In the genomic region with DNA sequence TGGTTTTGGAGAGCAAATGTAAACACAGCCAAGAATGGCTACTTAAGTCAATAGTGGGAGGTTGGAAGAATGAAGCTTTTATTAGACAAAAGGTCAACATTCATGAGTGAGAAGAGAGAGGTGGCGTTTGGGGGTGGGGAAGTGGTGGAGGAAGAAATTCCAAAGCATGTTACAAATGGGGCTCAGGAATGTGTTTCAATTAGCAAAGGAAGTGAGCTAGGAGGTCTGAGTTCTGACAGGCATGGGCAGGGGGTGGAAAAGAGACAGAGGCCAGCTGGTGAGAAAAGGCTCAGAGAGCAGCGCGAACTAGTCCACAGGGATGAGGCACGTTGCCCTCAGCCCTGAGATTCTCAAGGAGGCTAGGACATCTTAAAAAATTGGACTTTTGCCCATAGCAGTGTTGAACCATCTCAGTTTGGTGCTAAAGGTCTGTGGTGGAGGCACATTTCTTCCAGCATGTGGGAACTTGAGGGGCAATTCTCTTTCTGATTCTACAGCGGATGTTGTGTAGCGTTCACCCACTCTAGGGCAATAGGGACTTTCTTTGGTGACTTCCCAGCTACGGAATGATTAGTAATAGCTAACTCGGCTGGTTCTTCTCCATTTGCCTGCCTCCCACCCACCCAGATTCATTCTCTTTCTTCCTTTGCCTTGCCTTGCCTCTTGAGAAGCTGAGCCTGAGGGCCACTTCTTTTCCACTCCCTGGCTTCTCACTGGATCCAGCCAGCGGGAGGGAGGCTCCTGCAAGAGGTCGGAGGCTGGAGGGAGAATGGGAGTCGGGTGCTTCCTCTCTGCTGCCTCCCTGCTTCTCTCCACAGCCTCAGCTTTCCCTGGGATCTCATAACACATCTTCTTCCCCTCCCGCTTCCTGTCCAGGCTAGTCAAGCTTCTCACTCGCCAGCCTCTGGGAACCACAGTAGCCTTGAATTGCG, we compare ENCODE assay signal across 7 cellular contexts. TPM values are rescaled to one million over a fixed set of nuclear protein-coding genes. Genes with fewer than 3 reads are reported as not detected.
A peak's percentile ranks its signal among the peaks of the same experiment; 100 is the strongest.
DNase-seq lines count a peak whose midpoint lies in the region; ATAC-seq and TF ChIP-seq lines count a peak whose summit lies in the region.

No MANE protein-coding gene starts in this region.

- peaks cover 53 to 59% of the 10 kb centered on the region in 2 donors for H3K4me1 Mint-ChIP-seq in effector memory CD8-positive, alpha-beta T cell (ENCODE audit: low read depth in 2 of 2)

- H3K27me3 Mint-ChIP-seq in effector memory CD8-positive, alpha-beta T cell = no peaks in the 10 kb centered on the region

- TF ChIP-seq POLR2A in ovary (IDR thresholded peaks at IDR 0.05) (no peak), transverse colon (IDR thresholded peaks at IDR 0.05) (no peak)

- H3K27ac ChIP-seq in ovary (no peak overlapping the region), transverse colon (peak overlapping the region in 2 of 4 donors; percentile 6 to 33)

- H3K36me3 ChIP-seq in ovary (no peaks in the 10 kb centered on the region), transverse colon (no peaks in the 10 kb centered on the region)

- H3K4me1 ChIP-seq in ovary (ENCODE audit: insufficient read depth) (peaks cover 25% of the 10 kb centered on the region), transverse colon (peaks cover 7 to 75% (median 41%) of the 10 kb centered on the region in 4 donors)

- no peaks in the 10 kb centered on the region for H3K9me3 Mint-ChIP-seq in effector memory CD8-positive, alpha-beta T cell

- peak overlapping the region; percentile 85 to 95 for H3K27ac Mint-ChIP-seq in effector memory CD8-positive, alpha-beta T cell

- peak; percentile 60 for ATAC-seq in GM21529 (IDR thresholded peaks at IDR 0.05; ENCODE audit: unreplicated experiment)
- peak; percentile 67 for ATAC-seq in effector memory CD8-positive, alpha-beta T cell (replicated peaks)

- H3K36me3 Mint-ChIP-seq in effector memory CD8-positive, alpha-beta T cell (ENCODE audit: insufficient read depth) = peaks cover 5% of the 10 kb centered on the region

- no peak for TF ChIP-seq EP300 in Ishikawa (IDR thresholded peaks at IDR 0.05; ENCODE audit: borderline replicate concordance)
- no peak for TF ChIP-seq EP300 in ovary (IDR thresholded peaks at IDR 0.05)
- no peak for TF ChIP-seq EP300 in transverse colon (IDR thresholded peaks at IDR 0.05; ENCODE audit: low read depth)

- no peak for TF ChIP-seq RAD21 in Ishikawa (IDR thresholded peaks at IDR 0.05; ENCODE audit: low read depth)

- H3K4me3 ChIP-seq in ovary = no peak overlapping the region
- no peak overlapping the region for H3K4me3 ChIP-seq in transverse colon

- intact Hi-C loops in ovary (cut with DNase I) = no loop called here
- intact Hi-C loops in transverse colon (cut with DNase I; ENCODE audit: low total_unique reads) = no loop called here

- peak overlapping the region; percentile 46 to 70 for H3K4me3 Mint-ChIP-seq in effector memory CD8-positive, alpha-beta T cell

- TF ChIP-seq CTCF in GM13977 (IDR thresholded peaks at IDR 0.05; ENCODE audit: extremely low read depth, insufficient read depth, missing control alignments) = no peak
- TF ChIP-seq CTCF in ovary (IDR thresholded peaks at IDR 0.05) = no peak
- TF ChIP-seq CTCF in transverse colon (IDR thresholded peaks at IDR 0.05) = no peak

- H3K9me3 ChIP-seq in ovary = no peaks in the 10 kb centered on the region
- H3K9me3 ChIP-seq in transverse colon = no peaks in the 10 kb centered on the region

- WGBS in ovary, 3 donors = 42 to 48% (median 43%) methylated on average over 14 of the region's 14 CpGs
- 67 to 70% methylated on average over 12 to 14 of the region's 14 CpGs for WGBS in transverse colon (ENCODE audit: low coverage in 1 of 2), 2 donors

- DNase-seq in GM13977 (ENCODE audit: low spot score) (peak; percentile 77), ovary (peak in 4 of 5 donors; percentile 29 to 59 (median 48)), transverse colon (no peak), amygdala (lab: John Stamatoyannopoulos, UW) (no peak)
- DNase-seq in effector memory CD8-positive, alpha-beta T cell = peak in 1 of 3 experiments; percentile 8

- in situ Hi-C loops in GM13977 (cut with MboI; ENCODE audit: low pct_unique_long_range_greater_than_20kb, low sequenced_read_pairs, unreplicated experiment) (no loop called here), transverse colon (cut with MboI; ENCODE audit: low pct_ligation_motif_present in 1 of 4, low pct_unique_long_range_greater_than_20kb in 1 of 4, low sequenced_read_pairs in 3 of 4) (no loop called here)

- H3K27me3 ChIP-seq in ovary (no peaks in the 10 kb centered on the region), transverse colon (no peaks in the 10 kb centered on the region)

TF ChIP-seq in Ishikawa, 13 proteins besides CTCF, POLR2A, EP300 and RAD21:
- TF ChIP-seq TEAD4 (IDR thresholded peaks at IDR 0.05) = peak; percentile 65
- no peak for TF ChIP-seq ZBTB7A (IDR thresholded peaks at IDR 0.05; ENCODE audit: low read depth)
- TF ChIP-seq, protein P1, sequence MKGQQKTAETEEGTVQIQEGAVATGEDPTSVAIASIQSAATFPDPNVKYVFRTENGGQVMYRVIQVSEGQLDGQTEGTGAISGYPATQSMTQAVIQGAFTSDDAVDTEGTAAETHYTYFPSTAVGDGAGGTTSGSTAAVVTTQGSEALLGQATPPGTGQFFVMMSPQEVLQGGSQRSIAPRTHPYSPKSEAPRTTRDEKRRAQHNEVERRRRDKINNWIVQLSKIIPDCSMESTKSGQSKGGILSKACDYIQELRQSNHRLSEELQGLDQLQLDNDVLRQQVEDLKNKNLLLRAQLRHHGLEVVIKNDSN (IDR thresholded peaks at IDR 0.05) = no peak

RNA-seq across cellular contexts. Expression of gene NEDD9, which starts 45.1 kb away (rescaled TPM):
- total RNA-seq in ovary (10 to 100 TPM in 5 of 7 donors, 1 to 10 TPM in 2; 5.0 to 49.4 (median 17.4) TPM), transverse colon (10 to 100 TPM; 34.6 to 82.7 (median 72.3) TPM)
- 10 to 100 TPM in 1 of 2 donors, 1 to 10 TPM in 1; 8.7 to 13.7 TPM for polyA plus RNA-seq in ovary

Comparison
In these comparisons a context has a peak if more than half of its experiments do, and no peak if none do; other contexts are left out.
1. DNase-seq: peak in GM13977 (single experiment) and ovary (4 of 5); none in transverse colon (single experiment) and amygdala (0 of 56).